ENCODE assay signal across 14 cellular contexts in genomic region chr10:75038335-75038734, GRCh38.
DNase-seq lines count a peak whose midpoint lies in the region; ATAC-seq and TF ChIP-seq lines count a peak whose summit lies in the region.
"Had no signal": no experiment of that assay in that cellular context is flagged by ENCODE, and none has a peak within 500 bp of the region (broad histone marks: within the 10 kb centered on the region; RNA-seq: fewer than 3 reads in every experiment).

No MANE protein-coding gene starts in this region.

- H3K27ac Mint-ChIP-seq in activated CD4-positive, alpha-beta memory T cell treated with anti-CD3 and anti-CD28 coated beads for 36 hours, result peak overlapping the region; percentile 56
- no peak overlapping the region for H3K27ac Mint-ChIP-seq in activated CD4-positive, alpha-beta memory T cell treated with anti-CD3 and anti-CD28 coated beads, Interleukin-2, amount 10 ng/mL, durations not matched to agents 7 days and 5 days
- H3K27ac Mint-ChIP-seq in stimulated activated naive B cell treated with anti-CD40 and anti-IgM and Interleukin-4, amounts not matched to agents 10 μg/mL and 1 μg/mL and 100 μg/mL, for 72 hours, result peak overlapping the region; percentile 4
- H3K27ac Mint-ChIP-seq: effector memory CD8-positive, alpha-beta T cell had no signal

- ATAC-seq in stimulated activated naive B cell treated with anti-CD40 and anti-IgM and Interleukin-4, amounts not matched to agents 10 μg/mL and 1 μg/mL and 100 μg/mL, for 72 hours (replicated peaks), result no peak
- ATAC-seq in gastroesophageal sphincter, result no peak
- ATAC-seq: effector memory CD8-positive, alpha-beta T cell; naive thymus-derived CD8-positive, alpha-beta T cell had no signal

- H3K27ac ChIP-seq in brain microvascular endothelial cell, result no peak overlapping the region
- peak overlapping the region in 1 of 4 donors; percentile 13 for H3K27ac ChIP-seq in gastroesophageal sphincter

- CTCF ChIA-PET in activated CD4-positive, alpha-beta memory T cell treated with anti-CD3 and anti-CD28 coated beads for 36 hours (lab: Charles Lee), result interaction anchor here (1.0 kb wide), 1 partner anchor 19 kb away, joined by 3 read pairs; no protein-coding TSS in a partner anchor
- CTCF ChIA-PET in activated CD4-positive, alpha-beta memory T cell treated with anti-CD3 and anti-CD28 coated beads, Interleukin-2, amount 10 ng/mL, durations not matched to agents 7 days and 5 days (lab: Charles Lee), result interaction anchor here (0.5 kb wide), 1 partner anchor 780 kb away, joined by 3 read pairs; no protein-coding TSS in a partner anchor

- TF ChIP-seq EP300 in gastroesophageal sphincter (IDR thresholded peaks at IDR 0.05), result no peak

- H3K27me3 Mint-ChIP-seq in activated CD4-positive, alpha-beta memory T cell treated with anti-CD3 and anti-CD28 coated beads for 36 hours, result no peaks in the 10 kb centered on the region
- no peaks in the 10 kb centered on the region for H3K27me3 Mint-ChIP-seq in activated CD4-positive, alpha-beta memory T cell treated with anti-CD3 and anti-CD28 coated beads, Interleukin-2, amount 10 ng/mL, durations not matched to agents 7 days and 5 days
- H3K27me3 Mint-ChIP-seq in stimulated activated naive B cell treated with anti-CD40 and anti-IgM and Interleukin-4, amounts not matched to agents 10 μg/mL and 1 μg/mL and 100 μg/mL, for 72 hours, result peaks cover 0 to 2% of the 10 kb centered on the region in 2 donors
- H3K27me3 Mint-ChIP-seq: effector memory CD8-positive, alpha-beta T cell had no signal

- no peak for DNase-seq in activated CD4-positive, alpha-beta memory T cell treated with anti-CD3 and anti-CD28 coated beads for 36 hours
- DNase-seq in activated CD4-positive, alpha-beta memory T cell treated with anti-CD3 and anti-CD28 coated beads, Interleukin-2, amount 10 ng/mL, durations not matched to agents 7 days and 5 days, result no peak
- DNase-seq in brain microvascular endothelial cell (peak; percentile 11), hepatic stellate cell (ENCODE audit: low spot score) (peak; percentile 62), SW 1271 (lab: John Stamatoyannopoulos, UW) (no peak), 8988T (no peak)
- no peak for DNase-seq in stimulated activated naive B cell treated with anti-CD40 and anti-IgM and Interleukin-4, amounts not matched to agents 10 μg/mL and 1 μg/mL and 100 μg/mL, for 72 hours
- DNase-seq: activated T-cell treated with anti-CD3 and anti-CD28 coated beads, Interleukin-2, amount 50 U/mL, for 48 hours; effector memory CD8-positive, alpha-beta T cell; GF-D8; kidney glomerular epithelial cell; naive thymus-derived CD8-positive, alpha-beta T cell; NCI-H1105 had no signal

- no peak overlapping the region for H3K4me3 Mint-ChIP-seq in activated CD4-positive, alpha-beta memory T cell treated with anti-CD3 and anti-CD28 coated beads for 36 hours
- no peak overlapping the region for H3K4me3 Mint-ChIP-seq in activated CD4-positive, alpha-beta memory T cell treated with anti-CD3 and anti-CD28 coated beads, Interleukin-2, amount 10 ng/mL, durations not matched to agents 7 days and 5 days
- no peak overlapping the region for H3K4me3 Mint-ChIP-seq in stimulated activated naive B cell treated with anti-CD40 and anti-IgM and Interleukin-4, amounts not matched to agents 10 μg/mL and 1 μg/mL and 100 μg/mL, for 72 hours
- H3K4me3 Mint-ChIP-seq: effector memory CD8-positive, alpha-beta T cell; naive thymus-derived CD8-positive, alpha-beta T cell had no signal

- H3K4me1 Mint-ChIP-seq in activated CD4-positive, alpha-beta memory T cell treated with anti-CD3 and anti-CD28 coated beads for 36 hours (ENCODE audit: low read depth), result peaks cover 74% of the 10 kb centered on the region
- peaks cover 38% of the 10 kb centered on the region for H3K4me1 Mint-ChIP-seq in activated CD4-positive, alpha-beta memory T cell treated with anti-CD3 and anti-CD28 coated beads, Interleukin-2, amount 10 ng/mL, durations not matched to agents 7 days and 5 days
- peaks cover 32 to 57% of the 10 kb centered on the region in 2 donors for H3K4me1 Mint-ChIP-seq in stimulated activated naive B cell treated with anti-CD40 and anti-IgM and Interleukin-4, amounts not matched to agents 10 μg/mL and 1 μg/mL and 100 μg/mL, for 72 hours

- in situ Hi-C loops in brain microvascular endothelial cell (cut with HindIII; ENCODE audit: low pct_ligation_motif_present, low sequenced_read_pairs), result no loop called here

- H3K36me3 Mint-ChIP-seq in activated CD4-positive, alpha-beta memory T cell treated with anti-CD3 and anti-CD28 coated beads for 36 hours, result no peaks in the 10 kb centered on the region
- H3K36me3 Mint-ChIP-seq in activated CD4-positive, alpha-beta memory T cell treated with anti-CD3 and anti-CD28 coated beads, Interleukin-2, amount 10 ng/mL, durations not matched to agents 7 days and 5 days (ENCODE audit: low read depth), result no peaks in the 10 kb centered on the region
- H3K36me3 Mint-ChIP-seq in stimulated activated naive B cell treated with anti-CD40 and anti-IgM and Interleukin-4, amounts not matched to agents 10 μg/mL and 1 μg/mL and 100 μg/mL, for 72 hours, result peaks cover 14 to 15% of the 10 kb centered on the region in 2 donors

- H3K36me3 ChIP-seq in brain microvascular endothelial cell (replicated peaks) (no peaks in the 10 kb centered on the region), gastroesophageal sphincter (peaks cover 0 to 3% of the 10 kb centered on the region in 2 donors)

- no peaks in the 10 kb centered on the region for H3K9me3 ChIP-seq in gastroesophageal sphincter

- H3K4me1 ChIP-seq in gastroesophageal sphincter, result peaks cover 0 to 33% (median 3%) of the 10 kb centered on the region in 3 donors

- H3K27me3 ChIP-seq in brain microvascular endothelial cell (replicated peaks), result no peaks in the 10 kb centered on the region
- no peaks in the 10 kb centered on the region for H3K27me3 ChIP-seq in gastroesophageal sphincter

- TF ChIP-seq POLR2A in gastroesophageal sphincter (IDR thresholded peaks at IDR 0.05), result no peak

- no CpG with 5 or more reads among the region's 7 CpGs for WGBS in gastroesophageal sphincter (ENCODE audit: low coverage in 1 of 2), 2 donors

- no peaks in the 10 kb centered on the region for H3K9me3 Mint-ChIP-seq in activated CD4-positive, alpha-beta memory T cell treated with anti-CD3 and anti-CD28 coated beads for 36 hours
- H3K9me3 Mint-ChIP-seq in activated CD4-positive, alpha-beta memory T cell treated with anti-CD3 and anti-CD28 coated beads, Interleukin-2, amount 10 ng/mL, durations not matched to agents 7 days and 5 days, result no peaks in the 10 kb centered on the region
- peaks cover 9 to 12% of the 10 kb centered on the region in 2 donors for H3K9me3 Mint-ChIP-seq in stimulated activated naive B cell treated with anti-CD40 and anti-IgM and Interleukin-4, amounts not matched to agents 10 μg/mL and 1 μg/mL and 100 μg/mL, for 72 hours
- H3K9me3 Mint-ChIP-seq: effector memory CD8-positive, alpha-beta T cell; naive thymus-derived CD8-positive, alpha-beta T cell had no signal

- no peak for TF ChIP-seq CTCF in brain microvascular endothelial cell (IDR thresholded peaks at IDR 0.05; ENCODE audit: low read depth, low read length, missing control alignments)
- no peak for TF ChIP-seq CTCF in gastroesophageal sphincter (IDR thresholded peaks at IDR 0.05)

- POLR2A ChIA-PET in activated CD4-positive, alpha-beta memory T cell treated with anti-CD3 and anti-CD28 coated beads for 36 hours (lab: Charles Lee), result no interaction called here
- POLR2A ChIA-PET in activated CD4-positive, alpha-beta memory T cell treated with anti-CD3 and anti-CD28 coated beads, Interleukin-2, amount 10 ng/mL, durations not matched to agents 7 days and 5 days (lab: Charles Lee), result no interaction called here

- H3K4me3 ChIP-seq in brain microvascular endothelial cell (ENCODE audit: low read depth, low read length), result no peak overlapping the region
- H3K4me3 ChIP-seq in gastroesophageal sphincter, result no peak overlapping the region

- intact Hi-C loops in activated CD4-positive, alpha-beta memory T cell treated with anti-CD3 and anti-CD28 coated beads for 36 hours (cut with micrococcal nuclease), result no loop called here

Comparison
In these comparisons a context has a peak if more than half of its experiments do, and no peak if none do; other contexts are left out.
1. DNase-seq: peak in brain microvascular endothelial cell (single experiment) and hepatic stellate cell (single experiment); none in activated CD4-positive, alpha-beta memory T cell treated with anti-CD3 and anti-CD28 coated beads for 36 hours (single experiment), activated CD4-positive, alpha-beta memory T cell treated with anti-CD3 and anti-CD28 coated beads, Interleukin-2, amount 10 ng/mL, durations not matched to agents 7 days and 5 days (single experiment), stimulated activated naive B cell treated with anti-CD40 and anti-IgM and Interleukin-4, amounts not matched to agents 10 μg/mL and 1 μg/mL and 100 μg/mL, for 72 hours (single experiment), SW 1271 (0 of 2) and 8988T (single experiment).